In genomic region chr9:34611251-34611810, GRCh38 we compare ENCODE assay signal across 6 cellular contexts. TPM values are rescaled to one million over a fixed set of nuclear protein-coding genes. Genes with fewer than 3 reads are reported as not detected.
DNase-seq lines count a peak whose midpoint lies in the region; ATAC-seq, FAIRE-seq and TF ChIP-seq lines count a peak whose summit lies in the region.

No MANE protein-coding gene starts in this region.

- H3K27ac ChIP-seq in keratinocyte (ENCODE audit: control insufficient read depth, insufficient read depth, low read length), result peak overlapping the region; percentile 85

- no peaks in the 10 kb centered on the region for H3K9me3 ChIP-seq in T-helper 17 cell (ENCODE audit: control insufficient read depth, low read length, poor library complexity, severe bottlenecking)
- no peaks in the 10 kb centered on the region for H3K9me3 ChIP-seq in keratinocyte (ENCODE audit: control insufficient read depth, low read depth, low read length)

- peak overlapping the region; percentile 84 for H2AFZ ChIP-seq in keratinocyte (ENCODE audit: control insufficient read depth, low read length)

- H3K27me3 ChIP-seq in keratinocyte (ENCODE audit: control insufficient read depth, extremely low read depth, insufficient read depth, low read length), result no peaks in the 10 kb centered on the region

- no peak for DNase-seq in T-helper 17 cell
- no peak for DNase-seq in keratinocyte (ENCODE audit: low read depth, low spot score)
- no peak for DNase-seq in GM19238 (ENCODE audit: insufficient read length, low spot score)

- peaks cover 5% of the 10 kb centered on the region for H3K36me3 Mint-ChIP-seq in T-helper 17 cell (ENCODE audit: low read depth)

- peak overlapping the region; percentile 96 for H3K9ac ChIP-seq in keratinocyte (ENCODE audit: control insufficient read depth, extremely low read depth, insufficient read depth, low read length)

- H3K4me3 Mint-ChIP-seq in T-helper 17 cell, result peak overlapping the region; percentile 94

- H3K4me1 ChIP-seq in keratinocyte (ENCODE audit: control insufficient read depth, extremely low read depth, insufficient read depth, low read length), result peaks cover 20% of the 10 kb centered on the region

- H3K27me3 Mint-ChIP-seq in T-helper 17 cell, result no peaks in the 10 kb centered on the region

- H3K79me2 ChIP-seq in keratinocyte (ENCODE audit: control insufficient read depth, insufficient read depth, low read length), result peaks cover 13% of the 10 kb centered on the region

- H3K36me3 ChIP-seq in keratinocyte (ENCODE audit: control insufficient read depth in 2 of 2, extremely low read depth in 1 of 2, insufficient read depth in 2 of 2, low read length in 2 of 2), result peaks cover 11 to 14% of the 10 kb centered on the region in 2 experiments

- peaks cover 3% of the 10 kb centered on the region for H3K9me1 ChIP-seq in keratinocyte (ENCODE audit: control insufficient read depth, extremely low read depth, insufficient read depth, low read length)

- dilution Hi-C loops in keratinocyte (cut with MboI; ENCODE audit: extremely low pct_ligation_motif_present, low sequenced_read_pairs), result no loop called here

- ATAC-seq in GM19035 (IDR thresholded peaks at IDR 0.05; ENCODE audit: unreplicated experiment) (peak; percentile 2), T-helper 17 cell (peak; percentile 2), HG03521 (IDR thresholded peaks at IDR 0.05; ENCODE audit: unreplicated experiment) (no peak), GM19397 (IDR thresholded peaks at IDR 0.05; ENCODE audit: unreplicated experiment) (no peak)

- no peak for FAIRE-seq in keratinocyte (lab: Jason Lieb, UNC)

- peak overlapping the region; percentile 93 for H3K27ac Mint-ChIP-seq in T-helper 17 cell

- peak in 1 of 3 experiments; percentile 8 for TF ChIP-seq CTCF in keratinocyte (optimal IDR thresholded peaks at IDR 0.05 in 1 of 3, IDR thresholded peaks at IDR 0.05 in 1 of 3, conservative IDR thresholded peaks at IDR 0.05 in 1 of 3; ENCODE audit: extremely low read depth in 1 of 3, insufficient read depth in 2 of 3, low read length in 3 of 3)

- no peaks in the 10 kb centered on the region for H4K20me1 ChIP-seq in keratinocyte (ENCODE audit: control insufficient read depth, extremely low read depth, insufficient read depth, low read length)

- peaks cover 24% of the 10 kb centered on the region for H3K4me1 Mint-ChIP-seq in T-helper 17 cell

- H3K4me3 ChIP-seq in keratinocyte (ENCODE audit: control insufficient read depth in 2 of 3, extremely low read depth in 1 of 3, insufficient read depth in 2 of 3, low read depth in 1 of 3, low read length in 3 of 3), result peak overlapping the region; percentile 73 to 90 (median 82)

- peak overlapping the region; percentile 97 for H3K4me2 ChIP-seq in keratinocyte (ENCODE audit: control insufficient read depth, extremely low read depth, insufficient read depth, low read depth, low read length)

RNA-seq across cellular contexts. Expression of gene RPP25L, which starts 0.6 kb away (rescaled TPM):
- 1 to 10 TPM; 8.3 to 9.0 TPM for total RNA-seq in T-helper 17 cell
- polyA plus RNA-seq in keratinocyte, result 21.9 to 37.0 TPM (median 23.4 TPM) in 3 replicates
- polyA plus RNA-seq in keratinocyte (2011; ENCODE audit: low read depth), result 11.6 TPM
- polyA plus RNA-seq in keratinocyte (2011; cell fraction: cytosol; rRNA removed), result 18.1 and 29.3 TPM in 2 replicates
- 16.7 and 21.0 TPM in 2 replicates for polyA plus RNA-seq in keratinocyte (2011; cell fraction: nucleus; rRNA removed)
- 19.6 and 22.4 TPM in 2 replicates for polyA plus RNA-seq in keratinocyte (2012; ENCODE audit: low replicate concordance)
- polyA minus RNA-seq in keratinocyte, result 6.8 to 13.4 TPM (median 10.4 TPM) in 3 replicates
- polyA minus RNA-seq in keratinocyte (2011; cell fraction: cytosol; rRNA and poly(A)+ RNA removed), result 21.9 TPM
- 6.3 and 8.3 TPM in 2 replicates for polyA minus RNA-seq in keratinocyte (2011; cell fraction: nucleus; rRNA and poly(A)+ RNA removed)

RNA-seq across cellular contexts. Expression of gene DCTN3, which starts 9.0 kb away (rescaled TPM):
- total RNA-seq in T-helper 17 cell, result 10 to 100 TPM; 76.4 to 82.4 TPM
- 71.0 to 129 TPM (median 106 TPM) in 3 replicates for polyA plus RNA-seq in keratinocyte
- 13.1 TPM for polyA plus RNA-seq in keratinocyte (2011; ENCODE audit: low read depth)
- polyA plus RNA-seq in keratinocyte (2011; cell fraction: cytosol; rRNA removed), result 97.7 and 102 TPM in 2 replicates
- polyA plus RNA-seq in keratinocyte (2011; cell fraction: nucleus; rRNA removed), result 71.2 and 72.3 TPM in 2 replicates
- 101 and 106 TPM in 2 replicates for polyA plus RNA-seq in keratinocyte (2012; ENCODE audit: low replicate concordance)
- 50.8 to 68.0 TPM (median 51.7 TPM) in 3 replicates for polyA minus RNA-seq in keratinocyte
- 43.0 TPM for polyA minus RNA-seq in keratinocyte (2011; cell fraction: cytosol; rRNA and poly(A)+ RNA removed)
- polyA minus RNA-seq in keratinocyte (2011; cell fraction: nucleus; rRNA and poly(A)+ RNA removed), result 13.6 TPM in 2 replicates

RNA-seq across cellular contexts. Expression of gene ARID3C, which starts 17.5 kb away (rescaled TPM):
- total RNA-seq in T-helper 17 cell, result under 1 TPM in 1 of 2 donors, not detected in 1; 0.27 TPM
- 0.03 to 0.05 TPM in 2 of 3 replicates, not detected in the other for polyA plus RNA-seq in keratinocyte
- 0.37 TPM for polyA plus RNA-seq in keratinocyte (2011; ENCODE audit: low read depth)
- polyA plus RNA-seq in keratinocyte (2011; cell fraction: cytosol; rRNA removed), result not detected in 2 replicates
- 0.16 TPM in 1 of 2 replicates, not detected in the other for polyA plus RNA-seq in keratinocyte (2011; cell fraction: nucleus; rRNA removed)
- 0.23 TPM in 1 of 2 replicates, not detected in the other for polyA plus RNA-seq in keratinocyte (2012; ENCODE audit: low replicate concordance)
- not detected in 3 replicates for polyA minus RNA-seq in keratinocyte
- not detected for polyA minus RNA-seq in keratinocyte (2011; cell fraction: cytosol; rRNA and poly(A)+ RNA removed)
- polyA minus RNA-seq in keratinocyte (2011; cell fraction: nucleus; rRNA and poly(A)+ RNA removed), result not detected in 2 replicates

RNA-seq across cellular contexts. Expression of gene CNTFR, which starts 21.8 kb away (rescaled TPM):
- not detected for total RNA-seq in T-helper 17 cell
- polyA plus RNA-seq in keratinocyte, result 0.42 to 1.5 TPM (median 0.66 TPM) in 3 replicates
- not detected for polyA plus RNA-seq in keratinocyte (2011; ENCODE audit: low read depth)
- polyA plus RNA-seq in keratinocyte (2011; cell fraction: cytosol; rRNA removed), result 0.60 and 2.1 TPM in 2 replicates
- 1.9 and 4.1 TPM in 2 replicates for polyA plus RNA-seq in keratinocyte (2011; cell fraction: nucleus; rRNA removed)
- polyA plus RNA-seq in keratinocyte (2012; ENCODE audit: low replicate concordance), result 1.8 TPM in 1 of 2 replicates, not detected in the other
- polyA minus RNA-seq in keratinocyte, result 0.76 to 2.2 TPM (median 1.0 TPM) in 3 replicates
- not detected for polyA minus RNA-seq in keratinocyte (2011; cell fraction: cytosol; rRNA and poly(A)+ RNA removed)
- polyA minus RNA-seq in keratinocyte (2011; cell fraction: nucleus; rRNA and poly(A)+ RNA removed), result 1.7 TPM in 2 replicates

RNA-seq across cellular contexts. Expression of gene SIGMAR1, which starts 26.3 kb away (rescaled TPM):
- total RNA-seq in T-helper 17 cell, result 10 to 100 TPM; 30.2 to 39.4 TPM
- polyA plus RNA-seq in keratinocyte, result 60.1 to 110 TPM (median 74.9 TPM) in 3 replicates
- 11.0 TPM for polyA plus RNA-seq in keratinocyte (2011; ENCODE audit: low read depth)
- 103 and 134 TPM in 2 replicates for polyA plus RNA-seq in keratinocyte (2011; cell fraction: cytosol; rRNA removed)
- 83.6 and 107 TPM in 2 replicates for polyA plus RNA-seq in keratinocyte (2011; cell fraction: nucleus; rRNA removed)
- 76.0 and 140 TPM in 2 replicates for polyA plus RNA-seq in keratinocyte (2012; ENCODE audit: low replicate concordance)
- polyA minus RNA-seq in keratinocyte, result 49.1 to 180 TPM (median 68.5 TPM) in 3 replicates
- 83.6 TPM for polyA minus RNA-seq in keratinocyte (2011; cell fraction: cytosol; rRNA and poly(A)+ RNA removed)
- 42.2 and 45.8 TPM in 2 replicates for polyA minus RNA-seq in keratinocyte (2011; cell fraction: nucleus; rRNA and poly(A)+ RNA removed)

Comparison
In these comparisons a context has a peak if more than half of its experiments do, and no peak if none do; other contexts are left out.
1. ATAC-seq: peak in GM19035 (single experiment) and T-helper 17 cell (single experiment); none in HG03521 (single experiment) and GM19397 (single experiment).